In the genomic region with DNA sequence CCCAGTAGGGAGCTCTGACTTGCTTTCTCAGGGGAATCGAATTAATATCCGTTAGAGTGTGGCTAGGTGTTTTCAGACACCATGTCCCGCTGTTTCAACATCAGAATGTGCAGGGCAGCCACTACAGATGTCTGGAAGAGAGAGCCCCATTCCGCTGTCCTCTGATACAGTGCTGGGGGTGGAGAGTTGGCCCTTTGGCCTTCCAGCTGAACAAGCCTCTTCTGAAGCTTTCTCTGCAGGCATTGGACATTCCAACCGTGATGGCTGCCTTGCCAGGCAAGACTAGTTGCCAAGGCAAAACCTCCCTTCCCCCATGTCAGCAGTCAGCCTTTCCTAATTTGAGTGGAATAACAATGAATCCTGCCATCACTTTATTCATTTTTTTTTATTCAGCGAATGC, we compare ENCODE assay signal across 11 cellular contexts. TPM values are rescaled to one million over a fixed set of nuclear protein-coding genes. Genes with fewer than 3 reads are reported as not detected.
DNase-seq lines count a peak whose midpoint lies in the region; ATAC-seq and TF ChIP-seq lines count a peak whose summit lies in the region.
"Had no signal": no experiment of that assay in that cellular context is flagged by ENCODE, and none has a peak within 500 bp of the region (broad histone marks: within the 10 kb centered on the region; RNA-seq: fewer than 3 reads in every experiment).

No MANE protein-coding gene starts in this region.

- TF ChIP-seq POLR2A in Peyer's patch (IDR thresholded peaks at IDR 0.05) = no peak

- H4K91ac ChIP-seq in mesenchymal stem cell (ENCODE audit: low read length) = peak overlapping the region; percentile 92

- H4K8ac ChIP-seq in mesenchymal stem cell (ENCODE audit: low read length) = peak overlapping the region; percentile 8

- H3K4me1 ChIP-seq in ACC112 (ENCODE audit: control insufficient read depth, insufficient read depth, low read length, unreplicated experiment) (peaks cover 14% of the 10 kb centered on the region), HEK293 (ENCODE audit: control insufficient read depth, insufficient read depth, low read length) (0 out of 2 replicates have a peak, but pooled peaks cover 3% of the 10 kb centered on the region), adipocyte (ENCODE audit: control insufficient read depth, insufficient read depth, low read length) (peaks cover 31% of the 10 kb centered on the region), mesenchymal stem cell (ENCODE audit: control insufficient read depth, insufficient read depth, low read depth, low read length) (peaks cover 12% of the 10 kb centered on the region), Peyer's patch (peaks cover 0 to 14% (median 0%) of the 10 kb centered on the region in 4 donors)
- H3K4me1 ChIP-seq: parathyroid adenoma had no signal

- no peaks in the 10 kb centered on the region for H3K36me3 ChIP-seq in ACC112 (ENCODE audit: insufficient read depth, low read length)
- H3K36me3 ChIP-seq in HEK293 (ENCODE audit: control insufficient read depth in 2 of 2, insufficient read depth in 1 of 2, low read length in 2 of 2) = peaks cover 0 to 10% of the 10 kb centered on the region in 2 experiments; a peak in 1 of 3 replicates
- H3K36me3 ChIP-seq in adipocyte (ENCODE audit: control insufficient read depth, insufficient read depth, low read length, severe bottlenecking) = peaks cover 12% of the 10 kb centered on the region
- peaks cover 9 to 10% of the 10 kb centered on the region in 2 experiments for H3K36me3 ChIP-seq in mesenchymal stem cell (ENCODE audit: control insufficient read depth in 1 of 2, insufficient read depth in 2 of 2, low read depth in 1 of 2, low read length in 2 of 2)
- peaks cover 0 to 1% (median 0%) of the 10 kb centered on the region in 3 donors for H3K36me3 ChIP-seq in Peyer's patch

- no peak for ATAC-seq in HG03342 (IDR thresholded peaks at IDR 0.05; ENCODE audit: unreplicated experiment)

- H2AFZ ChIP-seq in ACC112 (ENCODE audit: low read length, unreplicated experiment) = no peak overlapping the region
- H2AFZ ChIP-seq in mesenchymal stem cell (ENCODE audit: low read depth, low read length) = no peak overlapping the region
- H2AFZ ChIP-seq: parathyroid adenoma had no signal

- no peak overlapping the region for H3K27ac ChIP-seq in ACC112 (ENCODE audit: low read depth, low read length)
- H3K27ac ChIP-seq in HEK293 (ENCODE audit: extremely low read depth, low read depth, low read length) = no peak overlapping the region
- no peak overlapping the region for H3K27ac ChIP-seq in mesenchymal stem cell (ENCODE audit: low read length, poor library complexity, severe bottlenecking)
- peak overlapping the region in 1 of 4 donors; percentile 23 for H3K27ac ChIP-seq in Peyer's patch
- H3K27ac ChIP-seq: parathyroid adenoma had no signal

- peak overlapping the region in 1 of 2 experiments; percentile 81 for H3K4ac ChIP-seq in mesenchymal stem cell (ENCODE audit: low read depth in 1 of 2, low read length in 2 of 2)

- peak overlapping the region; percentile 94; the same call in 1 of the 2 replicates for H3K4me3 ChIP-seq in ACC112 (ENCODE audit: low read depth, low read length)
- H3K4me3 ChIP-seq in HEK293 (ENCODE audit: low read depth, low read length) = no peak overlapping the region
- peak overlapping the region; percentile 89 for H3K4me3 ChIP-seq in adipocyte (ENCODE audit: low read length)
- peak overlapping the region in 1 of 2 experiments; percentile 92 for H3K4me3 ChIP-seq in mesenchymal stem cell (ENCODE audit: insufficient read depth in 1 of 2, low read depth in 1 of 2, low read length in 2 of 2)
- peak overlapping the region in 1 of 4 donors; percentile 76 for H3K4me3 ChIP-seq in Peyer's patch

- H2BK15ac ChIP-seq in mesenchymal stem cell (ENCODE audit: low read depth, poor library complexity, severe bottlenecking) = no peak overlapping the region

- H2BK5ac ChIP-seq in mesenchymal stem cell (ENCODE audit: low read depth, low read length, poor library complexity, severe bottlenecking) = no peak overlapping the region

- 85% methylated on average over 6 of the region's 6 CpGs for WGBS in mesenchymal stem cell

- H3K79me1 ChIP-seq in mesenchymal stem cell (replicated peaks; ENCODE audit: low read length, poor library complexity, severe bottlenecking) = peaks cover 33% of the 10 kb centered on the region

- CTCF ChIA-PET in HEK293 (lab: Yijun Ruan, JAX) = interaction anchor here (0.7 to 1.3 kb wide), 2 partner anchors 18 to 95 kb away, joined by 4 to 5 read pairs; no protein-coding TSS in a partner anchor

- H3K18ac ChIP-seq in mesenchymal stem cell (ENCODE audit: low read depth in 1 of 2, low read length in 2 of 2) = peak overlapping the region; percentile 74 to 85

- H3K27me3 ChIP-seq in ACC112 (ENCODE audit: insufficient read depth, low read length) (no peaks in the 10 kb centered on the region), adipocyte (replicated peaks; ENCODE audit: control insufficient read depth, insufficient read depth, low read length) (no peaks in the 10 kb centered on the region), mesenchymal stem cell (ENCODE audit: control insufficient read depth in 1 of 2, insufficient read depth in 1 of 2, low read length in 2 of 2) (no peaks in the 10 kb centered on the region), Peyer's patch (no peaks in the 10 kb centered on the region)

- POLR2A ChIA-PET in HEK293 (lab: Yijun Ruan, JAX) = interaction anchor here (1.3 kb wide), 1 partner anchor 231 kb away, joined by 3 read pairs; no protein-coding TSS in a partner anchor

- no peak overlapping the region for H3K14ac ChIP-seq in mesenchymal stem cell (ENCODE audit: low read length in 2 of 2)

- H3K23ac ChIP-seq in mesenchymal stem cell (ENCODE audit: low read length in 2 of 2) = no peak overlapping the region

- no peak overlapping the region for H3K4me2 ChIP-seq in mesenchymal stem cell (ENCODE audit: low read length, poor library complexity, severe bottlenecking)

- no peak overlapping the region for H3K9ac ChIP-seq in adipocyte (ENCODE audit: low read length)
- H3K9ac ChIP-seq in mesenchymal stem cell (ENCODE audit: low read length) = no peak overlapping the region
- H3K9ac ChIP-seq: parathyroid adenoma had no signal

- TF ChIP-seq CTCF in HEK293 (tag by site-specific recombination; IDR thresholded peaks at IDR 0.05) = no peak
- TF ChIP-seq CTCF in Peyer's patch (IDR thresholded peaks at IDR 0.05) = no peak

- no peak overlapping the region for H2BK120ac ChIP-seq in mesenchymal stem cell (ENCODE audit: low read depth, low read length)

- no peak for DNase-seq in adipocyte (ENCODE audit: low read depth)
- peak; percentile 44 for DNase-seq in mesenchymal stem cell
- DNase-seq in NK-92 treated with Interleukin-12 subunit alpha and Interleukin-12 subunit beta, amount 100 ng/mL, for 24 hours (lab: John Stamatoyannopoulos, UW) = no peak
- DNase-seq in NCI-H2107 (lab: John Stamatoyannopoulos, UW) = no peak
- no peak for DNase-seq in Peyer's patch
- DNase-seq: cortex of kidney, NCI-H2081 had no signal

- no peaks in the 10 kb centered on the region for H3K79me2 ChIP-seq in ACC112 (ENCODE audit: control insufficient read depth, insufficient read depth, low read length, unreplicated experiment)
- H3K79me2 ChIP-seq: parathyroid adenoma had no signal

- H2AK5ac ChIP-seq in mesenchymal stem cell (ENCODE audit: low read length, severe bottlenecking) = peak overlapping the region; percentile 84

- H3K9me3 ChIP-seq in HEK293 (ENCODE audit: control insufficient read depth, insufficient read depth, low read depth, low read length) (no peaks in the 10 kb centered on the region), adipocyte (ENCODE audit: control insufficient read depth, low read length) (no peaks in the 10 kb centered on the region), mesenchymal stem cell (ENCODE audit: control insufficient read depth, low read length) (no peaks in the 10 kb centered on the region), Peyer's patch (no peaks in the 10 kb centered on the region)

- peak overlapping the region in 1 of 2 experiments; percentile 91 for H2BK12ac ChIP-seq in mesenchymal stem cell (ENCODE audit: low read length in 2 of 2)

TF ChIP-seq in HEK293, 187 proteins besides CTCF, POLR2A, EP300 and RAD21:
- peak; percentile 83 for TF ChIP-seq ZBTB17 (tag by site-specific recombination; IDR thresholded peaks at IDR 0.05)
- no peak for TF ChIP-seq ZNF558 (tag by site-specific recombination; IDR thresholded peaks at IDR 0.05)
- TF ChIP-seq ZNF777 (tag by site-specific recombination; IDR thresholded peaks at IDR 0.05; ENCODE audit: borderline replicate concordance) = no peak
- TF ChIP-seq ZIC2 (tag by site-specific recombination; IDR thresholded peaks at IDR 0.05) = no peak

RNA-seq across cellular contexts. Expression of a gene that starts 1.5 kb away (rescaled TPM):
- 41.7 TPM for polyA plus RNA-seq in mesenchymal stem cell (2013, experiment 1 of 2)
- 41.9 TPM for polyA plus RNA-seq in mesenchymal stem cell (2013, experiment 2 of 2)
- total RNA-seq in Peyer's patch = 10 to 100 TPM in 3 of 4 donors, 1 to 10 TPM in 1; 6.6 to 17.3 (median 15.3) TPM
